1 cellular context compared by ENCODE assay signal in the genomic region with DNA sequence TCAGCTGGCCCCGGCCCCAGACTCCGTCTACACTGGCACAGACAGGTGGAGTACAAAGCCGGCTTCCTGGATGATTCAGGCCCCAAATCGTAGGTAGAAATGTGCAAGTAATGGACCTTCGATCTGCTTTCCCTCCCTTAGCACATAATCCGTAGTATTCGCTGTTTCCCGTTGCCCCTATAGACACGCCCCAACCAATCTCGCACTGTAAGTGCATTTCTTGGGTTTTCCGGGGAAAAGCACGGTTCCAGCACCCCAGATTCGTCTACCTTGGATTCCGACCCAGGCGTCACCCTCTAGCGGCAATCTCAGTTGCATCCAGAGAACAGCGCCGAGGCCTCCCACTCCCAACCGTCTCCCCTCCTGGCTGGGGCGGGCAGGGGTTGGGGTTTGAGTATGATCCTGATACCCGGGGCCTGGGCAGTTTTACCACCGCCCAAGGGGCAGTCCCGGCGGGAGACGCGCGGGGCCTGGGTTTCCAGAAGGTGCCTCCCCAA.
TF ChIP-seq lines count a peak whose summit lies in the region.

No MANE protein-coding gene starts in this region.

TF ChIP-seq in SK-N-SH treated with all-trans-retinoic acid at 6 μM for 48 hours, 23 proteins besides CTCF, POLR2A, EP300 and RAD21 (continued from another document):
- no peak for TF ChIP-seq SNAI2 (CRISPR knock-in tag; IDR thresholded peaks at IDR 0.05)
- TF ChIP-seq, protein P1, sequence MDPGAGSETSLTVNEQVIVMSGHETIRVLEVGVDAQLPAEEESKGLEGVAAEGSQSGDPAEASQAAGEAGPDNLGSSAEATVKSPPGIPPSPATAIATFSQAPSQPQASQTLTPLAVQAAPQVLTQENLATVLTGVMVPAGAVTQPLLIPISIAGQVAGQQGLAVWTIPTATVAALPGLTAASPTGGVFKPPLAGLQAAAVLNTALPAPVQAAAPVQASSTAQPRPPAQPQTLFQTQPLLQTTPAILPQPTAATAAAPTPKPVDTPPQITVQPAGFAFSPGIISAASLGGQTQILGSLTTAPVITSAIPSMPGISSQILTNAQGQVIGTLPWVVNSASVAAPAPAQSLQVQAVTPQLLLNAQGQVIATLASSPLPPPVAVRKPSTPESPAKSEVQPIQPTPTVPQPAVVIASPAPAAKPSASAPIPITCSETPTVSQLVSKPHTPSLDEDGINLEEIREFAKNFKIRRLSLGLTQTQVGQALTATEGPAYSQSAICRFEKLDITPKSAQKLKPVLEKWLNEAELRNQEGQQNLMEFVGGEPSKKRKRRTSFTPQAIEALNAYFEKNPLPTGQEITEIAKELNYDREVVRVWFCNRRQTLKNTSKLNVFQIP (CRISPR knock-in tag; IDR thresholded peaks at IDR 0.05; ENCODE audit: borderline replicate concordance, low read depth): no peak
- TF ChIP-seq ISL1 (CRISPR knock-in tag; IDR thresholded peaks at IDR 0.05): no peak
- TF ChIP-seq, protein P2, sequence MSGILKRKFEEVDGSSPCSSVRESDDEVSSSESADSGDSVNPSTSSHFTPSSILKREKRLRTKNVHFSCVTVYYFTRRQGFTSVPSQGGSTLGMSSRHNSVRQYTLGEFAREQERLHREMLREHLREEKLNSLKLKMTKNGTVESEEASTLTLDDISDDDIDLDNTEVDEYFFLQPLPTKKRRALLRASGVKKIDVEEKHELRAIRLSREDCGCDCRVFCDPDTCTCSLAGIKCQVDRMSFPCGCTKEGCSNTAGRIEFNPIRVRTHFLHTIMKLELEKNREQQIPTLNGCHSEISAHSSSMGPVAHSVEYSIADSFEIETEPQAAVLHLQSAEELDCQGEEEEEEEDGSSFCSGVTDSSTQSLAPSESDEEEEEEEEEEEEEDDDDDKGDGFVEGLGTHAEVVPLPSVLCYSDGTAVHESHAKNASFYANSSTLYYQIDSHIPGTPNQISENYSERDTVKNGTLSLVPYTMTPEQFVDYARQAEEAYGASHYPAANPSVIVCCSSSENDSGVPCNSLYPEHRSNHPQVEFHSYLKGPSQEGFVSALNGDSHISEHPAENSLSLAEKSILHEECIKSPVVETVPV (CRISPR knock-in tag; IDR thresholded peaks at IDR 0.05): no peak
- no peak for TF ChIP-seq ZNF565 (CRISPR knock-in tag; conservative IDR thresholded peaks at IDR 0.05; ENCODE audit: low read depth)
